ENCODE assay signal across 8 cellular contexts in the genomic region with DNA sequence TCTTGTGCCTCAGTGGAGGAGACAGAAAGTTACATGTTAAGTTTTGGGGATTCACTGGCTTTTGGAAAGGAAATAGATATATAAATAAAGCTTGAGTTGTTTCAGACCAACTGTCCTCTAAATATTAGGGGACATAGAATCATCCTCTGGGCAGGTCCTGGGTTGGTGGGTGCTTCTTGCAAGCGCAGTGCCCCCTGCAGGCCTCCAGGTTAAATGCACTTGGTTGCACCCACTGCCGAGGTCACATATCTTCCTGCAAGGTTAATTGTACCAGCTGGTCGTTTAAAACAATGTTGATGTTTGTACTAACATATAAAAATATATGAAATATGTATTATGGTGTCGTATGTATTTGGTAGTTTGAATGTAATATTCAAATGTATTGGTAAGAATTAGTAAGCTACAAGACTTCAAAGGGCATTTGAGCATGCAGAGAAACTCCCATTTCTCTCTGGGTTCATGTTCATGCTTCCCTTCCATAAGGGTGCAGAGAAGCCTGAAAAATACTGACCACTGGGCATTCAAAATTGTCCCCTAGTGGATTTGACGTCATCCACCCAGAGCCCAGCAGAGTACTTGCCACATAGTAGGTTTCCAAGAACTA.
DNase-seq lines count a peak whose midpoint lies in the region; ATAC-seq, FAIRE-seq and TF ChIP-seq lines count a peak whose summit lies in the region.
"Had no signal": no experiment of that assay in that cellular context is flagged by ENCODE, and none has a peak within 500 bp of the region (broad histone marks: within the 10 kb centered on the region; RNA-seq: fewer than 3 reads in every experiment).

No MANE protein-coding gene starts in this region.

- 77% methylated on average over 5 of the region's 5 CpGs for WGBS in esophagus muscularis mucosa
- WGBS in neuronal stem cell (ENCODE audit: extremely low coverage in 2 of 2, insufficient read length in 2 of 2, insufficient replicate concordance in 1 of 2), 2 donors = 100% methylated on average over 1 of the region's 5 CpGs; no CpG with 5 or more reads in 1 of the 2 donors

- H2AFZ ChIP-seq in neuronal stem cell (ENCODE audit: low read length) = no peak overlapping the region

- H2BK5ac ChIP-seq in neuronal stem cell (ENCODE audit: low read length) = no peak overlapping the region

- H3K23ac ChIP-seq in neuronal stem cell (ENCODE audit: low read depth, low read length, poor library complexity) = no peak overlapping the region

- H4K91ac ChIP-seq in neuronal stem cell (ENCODE audit: low read depth, low read length, poor library complexity) = no peak overlapping the region

- H2BK15ac ChIP-seq in neuronal stem cell (ENCODE audit: low read length) = no peak overlapping the region

- H3K27ac ChIP-seq in DOHH2 (ENCODE audit: low read depth, low read length) (no peak overlapping the region), esophagus muscularis mucosa (replicated peaks in 1 of 4) (no peak overlapping the region), neuronal stem cell (replicated peaks; ENCODE audit: low read length) (no peak overlapping the region)

- intact Hi-C loops in esophagus muscularis mucosa (cut with DNase I) = no loop called here

- H3K9ac ChIP-seq in neuronal stem cell (ENCODE audit: low read depth, low read length, poor library complexity) = no peak overlapping the region

- TF ChIP-seq CTCF in DOHH2 (IDR thresholded peaks at IDR 0.05; ENCODE audit: low read depth, low read length, poor library complexity, severe bottlenecking) = peak; percentile 65
- peak; percentile 26 to 46 (median 42) for TF ChIP-seq CTCF in esophagus muscularis mucosa (IDR thresholded peaks at IDR 0.05)

- H2BK120ac ChIP-seq in neuronal stem cell (ENCODE audit: low read depth, low read length) = no peak overlapping the region

- TF ChIP-seq POLR2A in esophagus muscularis mucosa (IDR thresholded peaks at IDR 0.05; ENCODE audit: low read depth) = no peak

- H3K9me3 ChIP-seq in DOHH2 (ENCODE audit: control insufficient read depth, insufficient read depth, low read length) (no peaks in the 10 kb centered on the region), esophagus muscularis mucosa (no peaks in the 10 kb centered on the region), neuronal stem cell (replicated peaks in 1 of 2; ENCODE audit: control insufficient read depth in 2 of 2, insufficient read depth in 1 of 2, low read depth in 1 of 2, low read length in 2 of 2) (no peaks in the 10 kb centered on the region)

- ATAC-seq in GM21717 (IDR thresholded peaks at IDR 0.05; ENCODE audit: unreplicated experiment) = no peak

- H3F3A ChIP-seq in DOHH2 (ENCODE audit: control insufficient read depth, insufficient read depth) = no peaks in the 10 kb centered on the region

- no peak for TF ChIP-seq EP300 in esophagus muscularis mucosa (IDR thresholded peaks at IDR 0.05)

- no peak overlapping the region for H3K4me2 ChIP-seq in DOHH2 (ENCODE audit: low read length)
- no peak overlapping the region for H3K4me2 ChIP-seq in neuronal stem cell (ENCODE audit: insufficient read depth, low read length, poor library complexity, severe bottlenecking)

- no peak overlapping the region for H3K14ac ChIP-seq in neuronal stem cell (ENCODE audit: low read length)

- no peaks in the 10 kb centered on the region for H3K79me1 ChIP-seq in neuronal stem cell (ENCODE audit: low read depth, low read length)

- H3K36me3 ChIP-seq in DOHH2 (ENCODE audit: control insufficient read depth, low read length) (no peaks in the 10 kb centered on the region), esophagus muscularis mucosa (no peaks in the 10 kb centered on the region), neuronal stem cell (replicated peaks in 1 of 2; ENCODE audit: control insufficient read depth in 2 of 2, insufficient read depth in 2 of 2, low read length in 2 of 2) (peaks cover 7 to 21% of the 10 kb centered on the region in 2 donors)

- no peak overlapping the region for H3K18ac ChIP-seq in neuronal stem cell (ENCODE audit: low read length)

- H3K27me3 ChIP-seq in DOHH2 (ENCODE audit: control insufficient read depth, low read length) = 0 out of 2 replicates have a peak, but pooled peaks cover 6% of the 10 kb centered on the region
- H3K27me3 ChIP-seq in esophagus muscularis mucosa = no peaks in the 10 kb centered on the region
- no peaks in the 10 kb centered on the region for H3K27me3 ChIP-seq in neuronal stem cell (ENCODE audit: control insufficient read depth in 3 of 3, insufficient read depth in 3 of 3, low read depth in 1 of 3, low read length in 3 of 3)

- H2BK12ac ChIP-seq in neuronal stem cell (ENCODE audit: low read length) = no peak overlapping the region

- H4K20me1 ChIP-seq in DOHH2 (ENCODE audit: control insufficient read depth, insufficient read depth, low read depth, low read length) = no peaks in the 10 kb centered on the region; the same call in 1 of the 2 replicates

- H3K4me1 ChIP-seq in DOHH2 (ENCODE audit: control insufficient read depth, low read length) = no peaks in the 10 kb centered on the region
- peaks cover 0 to 13% (median 2%) of the 10 kb centered on the region in 4 donors for H3K4me1 ChIP-seq in esophagus muscularis mucosa
- peaks cover 4 to 6% of the 10 kb centered on the region in 2 donors for H3K4me1 ChIP-seq in neuronal stem cell (ENCODE audit: control insufficient read depth in 2 of 2, insufficient read depth in 1 of 2, low read depth in 1 of 2, low read length in 2 of 2)

- H3K4me3 ChIP-seq in DOHH2 (ENCODE audit: low read length) (no peak overlapping the region), esophagus muscularis mucosa (no peak overlapping the region), neuronal stem cell (ENCODE audit: low read length in 2 of 2) (no peak overlapping the region)

- no peak for FAIRE-seq in RCC 7860 (lab: Jason Lieb, UNC)

- H3K79me2 ChIP-seq in DOHH2 (ENCODE audit: control insufficient read depth, low read length) = no peaks in the 10 kb centered on the region

- no peak overlapping the region for H4K8ac ChIP-seq in neuronal stem cell (ENCODE audit: low read depth, low read length)

- no peaks in the 10 kb centered on the region for H3K9me2 ChIP-seq in DOHH2 (replicated peaks; ENCODE audit: control insufficient read depth, low read length)

- H3K4ac ChIP-seq in neuronal stem cell (ENCODE audit: low read length) = no peak overlapping the region

- peak; percentile 72 for DNase-seq in HCEC 1CT
- peak; percentile 20 for DNase-seq in RCC 7860 (ENCODE audit: low spot score)
- no peak for DNase-seq in esophagus muscularis mucosa (ENCODE audit: extremely low spot score)
- DNase-seq in neuronal stem cell (ENCODE audit: low spot score) = peak; percentile 30
- no peak for DNase-seq in NCI-H1048 (lab: John Stamatoyannopoulos, UW)
- DNase-seq: activated B cell treated with CpG ODN at 0.5 μM for 24 hours had no signal

- H2AK5ac ChIP-seq in neuronal stem cell (ENCODE audit: low read depth, low read length) = no peak overlapping the region

Comparison
In these comparisons a context has a peak if more than half of its experiments do, and no peak if none do; other contexts are left out.
1. DNase-seq: peak in HCEC 1CT (single experiment), RCC 7860 (single experiment) and neuronal stem cell (single experiment); none in esophagus muscularis mucosa (single experiment) and NCI-H1048 (single experiment).